Comparison of ENCODE assay signal across 7 cellular contexts in genomic region chr9:89179535-89179919, GRCh38. TPM values are rescaled to one million over a fixed set of nuclear protein-coding genes. Genes with fewer than 3 reads are reported as not detected.
A peak's percentile ranks its signal among the peaks of the same experiment; 100 is the strongest.
DNase-seq lines count a peak whose midpoint lies in the region; ATAC-seq and TF ChIP-seq lines count a peak whose summit lies in the region.

No MANE protein-coding gene starts in this region.

- intact Hi-C loops in gastrocnemius medialis (cut with DNase I; ENCODE audit: low total_unique reads), result no loop called here

- peaks cover 11% of the 10 kb centered on the region for H3K4me1 Mint-ChIP-seq in T-helper 17 cell

- DNase-seq in T-helper 17 cell (no peak), glomerular visceral epithelial cell (ENCODE audit: extremely low spot score) (peak; percentile 44), gastrocnemius medialis (no peak)
- no peak for DNase-seq in stimulated activated CD4-positive, alpha-beta T cell treated with anti-CD3 and anti-CD28 coated beads, Interleukin-4, amount 100 ng/mL, for 24 hours
- DNase-seq in stimulated activated CD4-positive, alpha-beta T cell treated with anti-CD3 and anti-CD28 coated beads, Interleukin-4, amount 100 ng/mL, for 1 hour, result no peak

- H3K27me3 Mint-ChIP-seq in T-helper 17 cell, result peaks cover 66% of the 10 kb centered on the region

- H3K27ac ChIP-seq in HEK293 (ENCODE audit: extremely low read depth, low read depth, low read length), result peak overlapping the region; percentile 90
- peak overlapping the region in 3 of 4 donors; percentile 27 to 44 (median 30) for H3K27ac ChIP-seq in gastrocnemius medialis

- H3K36me3 Mint-ChIP-seq in T-helper 17 cell (ENCODE audit: low read depth), result peaks cover 3% of the 10 kb centered on the region

- no peak for TF ChIP-seq POLR2A in gastrocnemius medialis (IDR thresholded peaks at IDR 0.05)

- peaks cover 24 to 37% (median 31%) of the 10 kb centered on the region in 3 donors for H3K27me3 ChIP-seq in gastrocnemius medialis

- H3K4me3 Mint-ChIP-seq in T-helper 17 cell, result peak overlapping the region; percentile 63

- CTCF ChIA-PET in HEK293 (lab: Yijun Ruan, JAX), result interaction anchor here (0.9 kb wide), 1 partner anchor 106 kb away, joined by 5 read pairs; no protein-coding TSS in a partner anchor

- in situ Hi-C loops in gastrocnemius medialis (cut with MboI; ENCODE audit: low sequenced_read_pairs in 4 of 4), result no loop called here

- no peaks in the 10 kb centered on the region for H3K36me3 ChIP-seq in HEK293 (ENCODE audit: control insufficient read depth in 2 of 2, insufficient read depth in 1 of 2, low read length in 2 of 2)
- H3K36me3 ChIP-seq in gastrocnemius medialis, result no peaks in the 10 kb centered on the region

- TF ChIP-seq CTCF in HEK293 (tag by site-specific recombination; IDR thresholded peaks at IDR 0.05), result no peak
- no peak for TF ChIP-seq CTCF in gastrocnemius medialis (IDR thresholded peaks at IDR 0.05 in 4 of 5, conservative IDR thresholded peaks at IDR 0.05 in 1 of 5)

- H3K9me3 ChIP-seq in HEK293 (ENCODE audit: control insufficient read depth, insufficient read depth, low read depth, low read length) (no peaks in the 10 kb centered on the region), T-helper 17 cell (ENCODE audit: control insufficient read depth, low read length, poor library complexity, severe bottlenecking) (no peaks in the 10 kb centered on the region), gastrocnemius medialis (no peaks in the 10 kb centered on the region)

- no peak overlapping the region for H3K27ac Mint-ChIP-seq in T-helper 17 cell

- ATAC-seq in T-helper 17 cell (no peak), gastrocnemius medialis (no peak), GM19023 (IDR thresholded peaks at IDR 0.05; ENCODE audit: unreplicated experiment) (no peak)

- H3K4me3 ChIP-seq in HEK293 (ENCODE audit: low read depth, low read length), result peak overlapping the region; percentile 26
- H3K4me3 ChIP-seq in gastrocnemius medialis, result peak overlapping the region; percentile 4 to 63 (median 46)

- H3K4me1 ChIP-seq in HEK293 (ENCODE audit: control insufficient read depth, insufficient read depth, low read length), result peaks cover 15% of the 10 kb centered on the region
- peaks cover 18 to 28% of the 10 kb centered on the region in 2 donors for H3K4me1 ChIP-seq in gastrocnemius medialis

- POLR2A ChIA-PET in HEK293 (lab: Yijun Ruan, JAX), result interaction anchor here (1.3 kb wide), 1 partner anchor 131 kb away, joined by 3 read pairs; no protein-coding TSS in a partner anchor

TF ChIP-seq in HEK293, 187 proteins besides CTCF, POLR2A, EP300 and RAD21:
- TF ChIP-seq PRDM10 (tag by site-specific recombination; IDR thresholded peaks at IDR 0.05), result no peak
- TF ChIP-seq ZNF626 (tag by site-specific recombination; IDR thresholded peaks at IDR 0.05), result no peak
- TF ChIP-seq ZBTB44 (tag by site-specific recombination; IDR thresholded peaks at IDR 0.05), result peak; percentile 65; the same call in 1 of the 2 replicates
- TF ChIP-seq ZNF791 (tag by site-specific recombination; IDR thresholded peaks at IDR 0.05), result no peak
- TF ChIP-seq ZBTB48 (tag by site-specific recombination; IDR thresholded peaks at IDR 0.05), result no peak
- no peak for TF ChIP-seq ZNF2 (tag by site-specific recombination; IDR thresholded peaks at IDR 0.05)
- no peak for TF ChIP-seq KLF16 (tag by site-specific recombination; IDR thresholded peaks at IDR 0.05)
- no peak for TF ChIP-seq ZNF645 (tag by site-specific recombination; IDR thresholded peaks at IDR 0.05)
- TF ChIP-seq ZNF677 (tag by site-specific recombination; IDR thresholded peaks at IDR 0.05), result peak; percentile 67; the same call in 1 of the 2 replicates
- TF ChIP-seq MYNN (tag by site-specific recombination; IDR thresholded peaks at IDR 0.05; ENCODE audit: borderline replicate concordance), result no peak
- no peak for TF ChIP-seq ZNF610 (tag by site-specific recombination; IDR thresholded peaks at IDR 0.05; ENCODE audit: borderline replicate concordance)
- TF ChIP-seq ZNF843 (tag by site-specific recombination; IDR thresholded peaks at IDR 0.05), result no peak
- TF ChIP-seq ZNF280C (tag by site-specific recombination; IDR thresholded peaks at IDR 0.05), result no peak
- no peak for TF ChIP-seq ZNF324 (tag by site-specific recombination; IDR thresholded peaks at IDR 0.05)

RNA-seq across cellular contexts. Expression of gene SHC3, which starts 0.9 kb away (rescaled TPM):
- total RNA-seq in T-helper 17 cell, result not detected
- under 1 TPM in 3 of 4 donors, not detected in 1; 0.09 to 0.29 (median 0.15) TPM for total RNA-seq in gastrocnemius medialis
